19 cellular contexts compared by ENCODE assay signal in the genomic region with DNA sequence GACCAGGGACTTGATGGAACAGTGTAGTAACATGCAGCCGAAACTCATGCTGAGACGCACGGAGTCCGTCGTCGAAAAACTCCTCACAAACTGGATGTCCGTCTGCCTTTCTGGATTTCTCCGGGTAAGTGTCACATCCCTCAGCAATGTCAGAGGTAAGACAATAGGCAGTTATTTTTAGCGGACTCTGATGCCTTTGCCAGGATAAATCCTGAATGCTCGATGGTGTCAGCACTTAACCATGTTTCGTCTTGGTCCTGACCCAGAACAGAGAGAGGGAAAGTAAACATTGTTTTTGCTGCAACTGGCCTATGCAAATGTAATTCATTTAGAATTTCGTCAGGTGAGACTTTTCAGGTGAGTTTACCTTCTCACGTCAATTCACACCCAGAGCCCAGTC.
DNase-seq lines count a peak whose midpoint lies in the region; ATAC-seq and TF ChIP-seq lines count a peak whose summit lies in the region.
"Had no signal": no experiment of that assay in that cellular context is flagged by ENCODE, and none has a peak within 500 bp of the region (broad histone marks: within the 10 kb centered on the region; RNA-seq: fewer than 3 reads in every experiment).

No MANE protein-coding gene starts in this region.

- 58% methylated on average over 13 of the region's 13 CpGs for WGBS in right cardiac atrium
- WGBS in right lobe of liver (ENCODE audit: insufficient coverage, low coverage, low lambda C conversion rate, missing lambda C conversion rate) = 88% methylated on average over 10 of the region's 13 CpGs
- WGBS in body of pancreas, 2 donors = 85 to 87% methylated on average over 13 of the region's 13 CpGs

- H3K36me3 ChIP-seq in neutrophil (peaks cover 89% of the 10 kb centered on the region), right lobe of liver (no peaks in the 10 kb centered on the region), body of pancreas (replicated peaks in 1 of 2; ENCODE audit: insufficient read depth in 1 of 2, low read depth in 2 of 2) (no peaks in the 10 kb centered on the region)
- H3K36me3 ChIP-seq: thoracic aorta had no signal

- DNase-seq in CD4-positive, alpha-beta T cell = no peak
- DNase-seq in T-helper 17 cell (no peak), right cardiac atrium (no peak), right lobe of liver (no peak), posterior vena cava (ENCODE audit: low spot score) (no peak), body of pancreas (no peak)
- DNase-seq: activated CD4-positive, alpha-beta T cell treated with anti-CD3 and anti-CD28 coated beads, Interleukin-2, amount 50 U/mL, for 1 hour; DMS53; GOT3; hippocampal formation; left colon; NCI-H187; NCI-H446; RPMI8226 had no signal

- peaks cover 31% of the 10 kb centered on the region for H3K4me1 Mint-ChIP-seq in CD4-positive, alpha-beta T cell (ENCODE audit: low read depth)
- peaks cover 16% of the 10 kb centered on the region for H3K4me1 Mint-ChIP-seq in T-helper 17 cell

- no peaks in the 10 kb centered on the region for H3K9me3 ChIP-seq in CD4-positive, alpha-beta T cell (ENCODE audit: control insufficient read depth, low read length)
- H3K9me3 ChIP-seq in T-helper 17 cell (ENCODE audit: control insufficient read depth, low read length, poor library complexity, severe bottlenecking) (no peaks in the 10 kb centered on the region), right cardiac atrium (ENCODE audit: control insufficient read depth, low read length) (no peaks in the 10 kb centered on the region), neutrophil (peaks cover 4% of the 10 kb centered on the region), right lobe of liver (no peaks in the 10 kb centered on the region), body of pancreas (no peaks in the 10 kb centered on the region)
- H3K9me3 ChIP-seq: thoracic aorta had no signal

- TF ChIP-seq POLR2A in right lobe of liver (IDR thresholded peaks at IDR 0.05) (no peak), body of pancreas (IDR thresholded peaks at IDR 0.05) (no peak)

- no peaks in the 10 kb centered on the region for H3K27me3 Mint-ChIP-seq in CD4-positive, alpha-beta T cell
- no peaks in the 10 kb centered on the region for H3K27me3 Mint-ChIP-seq in T-helper 17 cell

- H3K27me3 ChIP-seq in CD4-positive, alpha-beta T cell (ENCODE audit: control insufficient read depth, insufficient read depth, low read length) = no peaks in the 10 kb centered on the region
- H3K27me3 ChIP-seq in right cardiac atrium (ENCODE audit: control insufficient read depth, insufficient read depth) (no peaks in the 10 kb centered on the region), neutrophil (no peaks in the 10 kb centered on the region), right lobe of liver (no peaks in the 10 kb centered on the region), body of pancreas (no peaks in the 10 kb centered on the region)

- peaks cover 8% of the 10 kb centered on the region for H3K4me1 ChIP-seq in right cardiac atrium (ENCODE audit: control insufficient read depth, insufficient read depth, low read length)
- H3K4me1 ChIP-seq in neutrophil (ENCODE audit: control insufficient read depth in 1 of 2, insufficient read depth in 1 of 2, low read depth in 1 of 2, low read length in 1 of 2) = peaks cover 29 to 31% of the 10 kb centered on the region in 2 experiments
- no peaks in the 10 kb centered on the region for H3K4me1 ChIP-seq in right lobe of liver
- peaks cover 13% of the 10 kb centered on the region for H3K4me1 ChIP-seq in body of pancreas
- H3K4me1 ChIP-seq: parathyroid adenoma had no signal

- H3K4me3 ChIP-seq in right cardiac atrium (ENCODE audit: low read length) (no peak overlapping the region), neutrophil (ENCODE audit: low read depth in 1 of 2, low read length in 1 of 2) (no peak overlapping the region), right lobe of liver (no peak overlapping the region), body of pancreas (no peak overlapping the region)
- H3K4me3 ChIP-seq: K562, thoracic aorta had no signal

- ATAC-seq in CD4-positive, alpha-beta T cell (ENCODE audit: poor library complexity) = no peak
- no peak for ATAC-seq in T-helper 17 cell
- ATAC-seq in right cardiac atrium = peak in 1 of 2 donors; percentile 10
- no peak for ATAC-seq in right lobe of liver
- no peak for ATAC-seq in HG03354 (IDR thresholded peaks at IDR 0.05; ENCODE audit: poor library complexity, severe bottlenecking, unreplicated experiment)
- no peak for ATAC-seq in body of pancreas
- ATAC-seq: K562, left colon had no signal

- TF ChIP-seq CTCF in CD4-positive, alpha-beta T cell (IDR thresholded peaks at IDR 0.05) = no peak
- TF ChIP-seq CTCF in neutrophil (IDR thresholded peaks at IDR 0.05) (no peak), right lobe of liver (IDR thresholded peaks at IDR 0.05) (no peak), body of pancreas (IDR thresholded peaks at IDR 0.05) (no peak)

- peak overlapping the region; percentile 99 for H3K27ac Mint-ChIP-seq in CD4-positive, alpha-beta T cell
- H3K27ac Mint-ChIP-seq in T-helper 17 cell = peak overlapping the region; percentile 98

- CTCF ChIA-PET in CD4-positive, alpha-beta T cell (lab: Charles Lee) = no interaction called here

- intact Hi-C loops in CD4-positive, alpha-beta T cell (cut with DNase I, micrococcal nuclease) = loop anchor here (5.0 to 10.0 kb wide), 4 partner anchors 113 to 1594 kb away; a partner anchor contains a TSS
- intact Hi-C loops in right cardiac atrium (cut with DNase I) (no loop called here), right lobe of liver (cut with DNase I) (no loop called here), posterior vena cava (cut with DNase I) (no loop called here), body of pancreas (cut with DNase I) (no loop called here)

- no peak overlapping the region for H3K27ac ChIP-seq in CD4-positive, alpha-beta T cell (ENCODE audit: low read depth, low read length)
- peak overlapping the region; percentile 42 for H3K27ac ChIP-seq in right cardiac atrium (ENCODE audit: low read length)
- H3K27ac ChIP-seq in neutrophil = peak overlapping the region; percentile 95
- no peak overlapping the region for H3K27ac ChIP-seq in right lobe of liver
- H3K27ac ChIP-seq in body of pancreas = no peak overlapping the region
- H3K27ac ChIP-seq: parathyroid adenoma, thoracic aorta had no signal

- H3K36me3 Mint-ChIP-seq in CD4-positive, alpha-beta T cell (ENCODE audit: low read depth) = peaks cover 22% of the 10 kb centered on the region
- peaks cover 4% of the 10 kb centered on the region for H3K36me3 Mint-ChIP-seq in T-helper 17 cell (ENCODE audit: low read depth)

- peak overlapping the region; percentile 46 for H3K4me3 Mint-ChIP-seq in CD4-positive, alpha-beta T cell
- no peak overlapping the region for H3K4me3 Mint-ChIP-seq in T-helper 17 cell

- H3K9me3 Mint-ChIP-seq in CD4-positive, alpha-beta T cell = no peaks in the 10 kb centered on the region

- POLR2A ChIA-PET in CD4-positive, alpha-beta T cell (lab: Charles Lee) = no interaction called here

Comparison
In these comparisons a context has a peak if more than half of its experiments do, and no peak if none do; other contexts are left out.
1. H3K27ac ChIP-seq: peak in right cardiac atrium (single experiment) and neutrophil (single experiment); none in CD4-positive, alpha-beta T cell (single experiment), right lobe of liver (0 of 3) and body of pancreas (0 of 4).
2. intact Hi-C loops: an anchor here in CD4-positive, alpha-beta T cell (5.0 to 10.0 kb wide); none called in right cardiac atrium, right lobe of liver, posterior vena cava and body of pancreas.